ENCODE assay signal across 31 cellular contexts in the genomic region with DNA sequence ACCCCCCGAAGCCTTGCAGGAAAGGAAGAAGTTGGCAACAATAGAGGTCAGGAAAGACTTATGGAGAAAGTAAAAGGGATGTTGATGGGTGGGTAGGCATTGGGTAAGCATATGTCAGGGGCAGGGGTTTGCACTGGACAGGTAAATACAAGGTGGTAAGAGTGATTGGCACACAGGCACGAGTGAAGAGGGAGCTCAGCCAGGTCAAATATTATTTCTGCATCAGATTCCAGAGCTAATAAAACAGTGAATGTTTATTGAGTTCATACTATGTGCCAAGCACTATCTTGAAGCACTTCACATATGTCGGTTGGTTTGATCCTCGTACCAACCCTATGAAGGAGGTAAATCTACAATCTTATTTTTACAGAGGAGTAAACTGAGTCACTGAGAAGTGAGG. TPM values are rescaled to one million over a fixed set of nuclear protein-coding genes. Genes with fewer than 3 reads are reported as not detected.
"Had no signal": no experiment of that assay in that cellular context is flagged by ENCODE, and none has a peak within 500 bp of the region (broad histone marks: within the 10 kb centered on the region; RNA-seq: fewer than 3 reads in every experiment).

No MANE protein-coding gene starts in this region.

- H3K9me3 Mint-ChIP-seq: nephron progenitor cell; neural progenitor cell; stimulated activated memory B cell treated with anti-CD40 and anti-IgM and Interleukin-4, amounts not matched to agents 10 μg/mL and 1 μg/mL and 100 μg/mL, for 72 hours; stimulated activated naive CD8-positive, alpha-beta T cell treated with anti-CD3 and anti-CD28 coated beads, Interleukin-15, amount 100 ng/mL, for 72 hours had no signal

- ATAC-seq: left colon; left lung; lower lobe of right lung; natural killer cell; stimulated activated memory B cell treated with anti-CD40 and anti-IgM and Interleukin-4, amounts not matched to agents 10 μg/mL and 1 μg/mL and 100 μg/mL, for 72 hours; stimulated activated naive CD8-positive, alpha-beta T cell treated with anti-CD3 and anti-CD28 coated beads, Interleukin-15, amount 100 ng/mL, for 72 hours; upper lobe of right lung had no signal

- H3K27ac Mint-ChIP-seq: naive B cell; natural killer cell; nephron progenitor cell; neural progenitor cell; progenitor cell of endocrine pancreas; stimulated activated memory B cell treated with anti-CD40 and anti-IgM and Interleukin-4, amounts not matched to agents 10 μg/mL and 1 μg/mL and 100 μg/mL, for 72 hours; stimulated activated naive CD8-positive, alpha-beta T cell treated with anti-CD3 and anti-CD28 coated beads, Interleukin-15, amount 100 ng/mL, for 72 hours had no signal

- H3K27me3 ChIP-seq: ovary, right atrium auricular region had no signal

- DNase-seq: hypothalamus; immature natural killer cell; kidney; left colon; left lung; lower lobe of right lung; mammary epithelial cell; mesenchymal stem cell; naive B cell; natural killer cell; nephron progenitor cell; occipital lobe; ovary; right lobe of liver; stimulated activated CD4-positive, alpha-beta T cell treated with anti-CD3 and anti-CD28 coated beads, Interleukin-1b, Interleukin-23, amount 100 ng/mL, for 48 hours; stimulated activated CD4-positive, alpha-beta T cell treated with anti-CD3 and anti-CD28 coated beads, Interleukin-2, amount 100 ng/mL, for 48 hours; stimulated activated CD4-positive, alpha-beta T cell treated with anti-CD3 and anti-CD28 coated beads, Interleukin-4, amount 100 ng/mL, for 4 hours; stimulated activated CD8-positive, alpha-beta memory T cell treated with anti-CD3 and anti-CD28 coated beads, Interleukin-4, amount 100 ng/mL, for 48 hours; stimulated activated naive CD4-positive, alpha-beta T cell treated with Interleukin-2 at 50 U/mL for 16 hours; stimulated activated naive CD8-positive, alpha-beta T cell treated with anti-CD3 and anti-CD28 coated beads, Interleukin-15, amount 100 ng/mL, for 72 hours; tibial artery; trophoblast cell; upper lobe of right lung had no signal

- H3K27ac ChIP-seq: left lung, lower lobe of right lung, neural progenitor cell, neutrophil, ovary, right atrium auricular region, right lobe of liver, thoracic aorta, tibial artery, upper lobe of right lung had no signal

- H3K36me3 ChIP-seq: left lung, lower lobe of right lung, neural progenitor cell, neutrophil, ovary, right atrium auricular region, right lobe of liver, thoracic aorta, tibial artery, upper lobe of right lung had no signal

- H3K4me3 Mint-ChIP-seq: immature natural killer cell; naive B cell; natural killer cell; nephron progenitor cell; neural progenitor cell; stimulated activated memory B cell treated with anti-CD40 and anti-IgM and Interleukin-4, amounts not matched to agents 10 μg/mL and 1 μg/mL and 100 μg/mL, for 72 hours; stimulated activated naive CD8-positive, alpha-beta T cell treated with anti-CD3 and anti-CD28 coated beads, Interleukin-15, amount 100 ng/mL, for 72 hours had no signal

- H3K36me3 Mint-ChIP-seq: immature natural killer cell; natural killer cell; neural progenitor cell; stimulated activated memory B cell treated with anti-CD40 and anti-IgM and Interleukin-4, amounts not matched to agents 10 μg/mL and 1 μg/mL and 100 μg/mL, for 72 hours had no signal

- H3K4me3 ChIP-seq: left lung, lower lobe of right lung, neural progenitor cell, ovary, right atrium auricular region, right lobe of liver, smooth muscle cell, thoracic aorta, tibial artery, upper lobe of right lung had no signal

- H3K4me1 ChIP-seq: left lung, lower lobe of right lung, right lobe of liver had no signal

- H3K9me3 ChIP-seq: left lung, lower lobe of right lung, neutrophil, ovary, right atrium auricular region, right lobe of liver, thoracic aorta, upper lobe of right lung had no signal

- H3K4me1 Mint-ChIP-seq: immature natural killer cell; naive B cell; natural killer cell; stimulated activated memory B cell treated with anti-CD40 and anti-IgM and Interleukin-4, amounts not matched to agents 10 μg/mL and 1 μg/mL and 100 μg/mL, for 72 hours had no signal

RNA-seq across cellular contexts. Expression of a gene that starts 6.6 kb away (rescaled TPM):
- total RNA-seq: mononuclear cell had no signal
